26 cellular contexts compared by ENCODE assay signal in the genomic region with DNA sequence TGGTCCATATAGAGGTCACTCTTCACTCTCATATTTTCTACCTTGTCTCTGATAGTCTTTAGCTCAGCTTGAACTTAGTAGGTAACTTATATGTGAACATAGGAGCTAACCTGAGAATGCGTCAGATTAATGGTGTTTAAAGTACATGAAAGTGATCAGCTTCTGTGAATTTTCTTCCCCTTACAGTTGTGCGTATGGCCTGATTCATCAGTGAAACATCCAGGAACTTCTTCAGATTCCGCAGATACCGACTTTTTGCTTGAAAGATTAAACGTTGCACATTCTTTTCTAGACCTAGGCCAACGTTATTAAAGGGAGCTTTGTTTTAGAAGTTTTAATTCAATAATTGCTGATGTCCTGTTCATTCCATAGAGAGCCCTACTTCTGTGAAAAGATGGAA.
DNase-seq lines count a peak whose midpoint lies in the region; ATAC-seq lines count a peak whose summit lies in the region.
"Had no signal": no experiment of that assay in that cellular context is flagged by ENCODE, and none has a peak within 500 bp of the region (broad histone marks: within the 10 kb centered on the region; RNA-seq: fewer than 3 reads in every experiment).

No MANE protein-coding gene starts in this region.

- ATAC-seq in HG02981 (IDR thresholded peaks at IDR 0.05; ENCODE audit: unreplicated experiment): no peak
- ATAC-seq: Panc1 had no signal

- H3K79me1 ChIP-seq in mesendoderm (ENCODE audit: low read length): no peaks in the 10 kb centered on the region

- H2BK5ac ChIP-seq in mesendoderm (ENCODE audit: low read length): no peak overlapping the region

- no CpG with 5 or more reads among the region's 6 CpGs for WGBS in mesendoderm (ENCODE audit: extremely low coverage, insufficient coverage, low lambda C conversion rate)

- no peak overlapping the region for H4K8ac ChIP-seq in mesendoderm (ENCODE audit: low read depth, low read length)

- no peak overlapping the region for H3K4me2 ChIP-seq in mesendoderm (ENCODE audit: low read length)

- no peak overlapping the region for H2BK15ac ChIP-seq in mesendoderm (replicated peaks; ENCODE audit: low read depth)

- DNase-seq in HT1080 (ENCODE audit: low read depth) (peak; percentile 38), amniotic epithelial cell (ENCODE audit: low read depth) (peak; percentile 59), mesendoderm (peak; percentile 13), H4 (ENCODE audit: low spot score) (no peak), middle frontal gyrus (ENCODE audit: extremely low spot score, low spot score) (no peak), cerebellar nuclear complex (lab: John Stamatoyannopoulos, UW) (no peak)
- DNase-seq: Caco-2; CD4-positive, CD25-positive, alpha-beta regulatory T cell; DMS 273 treated with DMSO at 0.1 percent for 48 hours; DND-41; GDM1; H9; HFFc6; MV-4-11; NCI-H1105 treated with DMSO at 0.1 percent for 48 hours; NCI-H1694; NCI-H2081; NCI-H2171; NCI-H345; NCI-H524; NCI-H82; T-helper 1 cell had no signal

- H3K4me3 ChIP-seq in mesendoderm (ENCODE audit: low read length): no peak overlapping the region
- H3K4me3 ChIP-seq: SJCRH30 had no signal

- no peak overlapping the region for H2AK5ac ChIP-seq in mesendoderm (ENCODE audit: low read length)

- no peak overlapping the region for H3K23ac ChIP-seq in mesendoderm (ENCODE audit: low read length)

- no peaks in the 10 kb centered on the region for H3K36me3 ChIP-seq in mesendoderm (ENCODE audit: control insufficient read depth, insufficient read depth, low read length)
- H3K36me3 ChIP-seq: SJCRH30 had no signal

- no peaks in the 10 kb centered on the region for H3K79me2 ChIP-seq in mesendoderm (ENCODE audit: control insufficient read depth, insufficient read depth, low read length)

- no peak overlapping the region for H2BK120ac ChIP-seq in mesendoderm (ENCODE audit: low read depth, low read length)

- no peak overlapping the region for H3K9ac ChIP-seq in mesendoderm (ENCODE audit: low read length)

- no peak overlapping the region for H4K5ac ChIP-seq in mesendoderm (ENCODE audit: low read length)

- H3K27ac ChIP-seq in mesendoderm (ENCODE audit: low read depth, low read length): no peak overlapping the region
- H3K27ac ChIP-seq: HL-60, SJCRH30 had no signal

- no peaks in the 10 kb centered on the region for H3K4me1 ChIP-seq in mesendoderm (ENCODE audit: control insufficient read depth, low read depth, low read length)

- no peak overlapping the region for H3K18ac ChIP-seq in mesendoderm (ENCODE audit: low read length)

- no peak overlapping the region for H3K56ac ChIP-seq in mesendoderm (ENCODE audit: low read length)

- no peak overlapping the region for H3K4ac ChIP-seq in mesendoderm (ENCODE audit: low read depth, low read length)

- H3K27me3 ChIP-seq in mesendoderm (ENCODE audit: insufficient read depth, low read length, poor library complexity): no peaks in the 10 kb centered on the region
- H3K27me3 ChIP-seq: SJCRH30 had no signal

Comparison
In these comparisons a context has a peak if more than half of its experiments do, and no peak if none do; other contexts are left out.
1. DNase-seq: peak in HT1080 (single experiment), amniotic epithelial cell (single experiment) and mesendoderm (single experiment); none in H4 (single experiment), middle frontal gyrus (single experiment) and cerebellar nuclear complex (0 of 2).